ENCODE assay signal across 8 cellular contexts in the genomic region with DNA sequence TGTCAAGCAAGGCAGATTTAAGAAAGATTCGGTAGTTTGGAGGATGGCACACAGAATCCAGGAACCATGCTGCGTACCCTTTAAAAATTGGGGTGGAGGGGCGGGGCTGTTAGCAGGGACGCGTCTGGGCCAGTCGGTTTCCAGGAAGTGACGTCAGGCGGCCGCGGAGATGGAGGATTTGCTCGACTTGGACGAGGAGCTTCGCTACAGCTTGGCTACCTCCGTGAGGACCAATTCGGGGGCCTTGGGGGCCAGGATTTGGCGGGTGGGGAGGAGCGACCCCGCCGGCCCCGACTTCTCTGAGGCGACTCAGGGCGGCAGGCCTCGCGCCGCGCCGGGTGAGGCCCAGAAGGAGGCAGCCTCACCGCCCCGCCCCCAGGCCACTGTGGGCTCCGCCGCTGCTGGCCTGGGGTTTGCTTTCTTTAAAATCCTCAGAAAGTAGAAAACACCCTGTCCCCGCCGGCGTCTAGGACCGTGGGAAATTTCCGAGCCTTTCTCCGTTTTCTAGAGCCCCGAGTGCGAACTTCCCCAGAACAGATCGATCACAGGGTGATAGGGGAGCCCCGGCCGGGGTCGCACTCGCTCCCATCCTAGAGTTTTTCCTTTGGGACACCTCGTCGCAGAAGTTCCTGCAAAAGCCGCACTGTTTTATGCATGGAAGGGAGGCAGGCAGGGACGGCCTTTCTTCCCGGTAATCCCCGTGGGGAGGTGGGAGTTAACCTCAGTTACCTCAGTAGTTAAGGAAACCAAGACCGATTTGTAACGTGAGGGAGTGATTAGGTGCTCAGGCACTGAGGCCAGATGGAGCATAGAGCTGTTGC. TPM values are rescaled to one million over a fixed set of nuclear protein-coding genes. Genes with fewer than 3 reads are reported as not detected.
DNase-seq lines count a peak whose midpoint lies in the region; ATAC-seq, FAIRE-seq and TF ChIP-seq lines count a peak whose summit lies in the region.

A gene (plus strand): TSS at position 146 of the 821 bp plus-strand sequence. CDS start 24 bp downstream, at position 170.

- no peaks in the 10 kb centered on the region for H3K9me3 Mint-ChIP-seq in activated naive CD8-positive, alpha-beta T cell treated with anti-CD3 and anti-CD28 coated beads, Interleukin-2, amount 10 ng/mL, durations not matched to agents 7 days and 5 days

- 0 out of 2 replicates have a peak, but pooled peaks cover 2% of the 10 kb centered on the region for H3K79me2 ChIP-seq in HCT116 (ENCODE audit: insufficient read depth, low read length)
- H3K79me2 ChIP-seq in SU-DHL-6 (ENCODE audit: insufficient read depth, low read length): no peaks in the 10 kb centered on the region

- H3K9me2 ChIP-seq in HCT116 (ENCODE audit: insufficient read depth) (no peaks in the 10 kb centered on the region), SU-DHL-6 (replicated peaks; ENCODE audit: insufficient read depth, low read length) (no peaks in the 10 kb centered on the region)

- H3K27me3 ChIP-seq in HCT116 (ENCODE audit: insufficient read depth, low read length) (no peaks in the 10 kb centered on the region), SU-DHL-6 (ENCODE audit: low read length) (no peaks in the 10 kb centered on the region), pancreas (no peaks in the 10 kb centered on the region), thymus (ENCODE audit: control insufficient read depth, insufficient read depth) (peaks cover 2% of the 10 kb centered on the region)

- peaks cover 4% of the 10 kb centered on the region for H3K27me3 Mint-ChIP-seq in activated naive CD8-positive, alpha-beta T cell treated with anti-CD3 and anti-CD28 coated beads, Interleukin-2, amount 10 ng/mL, durations not matched to agents 7 days and 5 days

- H3K36me3 Mint-ChIP-seq in activated naive CD8-positive, alpha-beta T cell treated with anti-CD3 and anti-CD28 coated beads, Interleukin-2, amount 10 ng/mL, durations not matched to agents 7 days and 5 days: peaks cover 2% of the 10 kb centered on the region

- 0% methylated on average over 51 to 52 of the region's 52 CpGs for WGBS in pancreas, 2 donors
- under 1% methylated on average over 52 of the region's 52 CpGs for WGBS in thymus

- no peak for FAIRE-seq in pancreas (lab: Jason Lieb, UNC)

- TSS peak; percentile 55 for BruUV-seq in HCT116 (replicated peaks; lab: Mats Ljungman, UMichigan)

- RAD21 ChIA-PET in HCT116 (lab: Charles Lee; ENCODE audit: low non-redundant PET in 1 of 2, low total read pairs in 2 of 2, uncharacterized antibody in 2 of 2, unreplicated experiment in 2 of 2): interaction anchor here (0.6 to 0.7 kb wide), 2 partner anchors 65 to 390 kb away, joined by 3 to 4 read pairs; a partner anchor contains a TSS

- peak within 1 kb of the TSS; percentile 71 for H2AFZ ChIP-seq in HCT116 (ENCODE audit: low read depth, low read length, poor library complexity, severe bottlenecking)
- peak within 1 kb of the TSS; percentile 91 for H2AFZ ChIP-seq in SU-DHL-6 (ENCODE audit: low read depth, low read length, severe bottlenecking)

- no peaks in the 10 kb centered on the region for H4K20me1 ChIP-seq in HCT116 (ENCODE audit: insufficient read depth)
- no peaks in the 10 kb centered on the region for H4K20me1 ChIP-seq in SU-DHL-6 (ENCODE audit: low read depth, low read length)

- H3K4me3 ChIP-seq in HCT116 (replicated peaks in 1 of 2; ENCODE audit: low read depth in 1 of 2, low read length in 2 of 2) (peak within 1 kb of the TSS; percentile 75 to 95), SU-DHL-6 (ENCODE audit: insufficient read depth, low read length, poor library complexity, severe bottlenecking) (peak within 1 kb of the TSS; percentile 70), pancreas (peak within 1 kb of the TSS; percentile 82 to 95 (median 92)), thymus (ENCODE audit: low read length) (peak within 1 kb of the TSS; percentile 55)

- intact Hi-C loops in HCT116 (cut with micrococcal nuclease) (loop anchor here (5.0 kb wide), 2 partner anchors 401 to 661 kb away; no protein-coding TSS in a partner anchor), Right ventricle myocardium inferior (cut with DNase I) (loop anchor here (1.0 to 10.0 kb wide), 2 partner anchors 275 to 411 kb away; a partner anchor contains a TSS), pancreas (cut with DNase I) (no loop called here)

- TF ChIP-seq CTCF in HCT116 (IDR thresholded peaks at IDR 0.05 in 2 of 3, conservative IDR thresholded peaks at IDR 0.05 in 1 of 3; ENCODE audit: borderline replicate concordance in 1 of 3, insufficient read depth in 1 of 3, low read depth in 2 of 3, low read length in 2 of 3): no peak
- no peak for TF ChIP-seq CTCF in SU-DHL-6 (IDR thresholded peaks at IDR 0.05; ENCODE audit: insufficient read depth, low read length, poor library complexity, severe bottlenecking)
- no peak for TF ChIP-seq CTCF in pancreas (IDR thresholded peaks at IDR 0.05)

- H3K9me3 ChIP-seq in HCT116 (ENCODE audit: control insufficient read depth in 1 of 2, insufficient read depth in 1 of 2, low read depth in 1 of 2, low read length in 2 of 2) (no peaks in the 10 kb centered on the region), SU-DHL-6 (ENCODE audit: insufficient read depth, low read length) (no peaks in the 10 kb centered on the region), pancreas (no peaks in the 10 kb centered on the region), thymus (ENCODE audit: control insufficient read depth) (no peaks in the 10 kb centered on the region)

- peak within 1 kb of the TSS; percentile 83 for H3K4me3 Mint-ChIP-seq in activated naive CD8-positive, alpha-beta T cell treated with anti-CD3 and anti-CD28 coated beads, Interleukin-2, amount 10 ng/mL, durations not matched to agents 7 days and 5 days

- H3K27ac Mint-ChIP-seq in activated naive CD8-positive, alpha-beta T cell treated with anti-CD3 and anti-CD28 coated beads, Interleukin-2, amount 10 ng/mL, durations not matched to agents 7 days and 5 days: peak within 1 kb of the TSS; percentile 39

- peak within 1 kb of the TSS; percentile 94 for H3K4me2 ChIP-seq in HCT116 (ENCODE audit: low read length)
- peak within 1 kb of the TSS; percentile 88 for H3K4me2 ChIP-seq in SU-DHL-6 (ENCODE audit: low read depth, low read length, poor library complexity, severe bottlenecking)

- H3K9ac ChIP-seq in HCT116 (ENCODE audit: low read length) (peak within 1 kb of the TSS; percentile 78), SU-DHL-6 (ENCODE audit: low read length) (peak within 1 kb of the TSS; percentile 61)

- peak within 1 kb of the TSS; percentile 39; the same call in 1 of the 2 replicates for H3K27ac ChIP-seq in HCT116 (ENCODE audit: low read depth, low read length)
- no peak within 1 kb of the TSS for H3K27ac ChIP-seq in SU-DHL-6 (ENCODE audit: low read depth, low read length)
- peak within 1 kb of the TSS; percentile 43 to 75 (median 60) for H3K27ac ChIP-seq in pancreas
- H3K27ac ChIP-seq in thymus (ENCODE audit: low read depth): no peak within 1 kb of the TSS

- TF ChIP-seq POLR2A in HCT116 (IDR thresholded peaks at IDR 0.05; ENCODE audit: borderline replicate concordance, extremely low read depth, insufficient read depth, insufficient read length): no peak

- CTCF ChIA-PET in HCT116 (lab: Charles Lee): interaction anchor here (0.8 to 7.2 kb wide), 4 partner anchors 9 to 276 kb away, joined by 3 to 176 read pairs (median 4); no protein-coding TSS in a partner anchor

- H3K36me3 ChIP-seq in HCT116 (ENCODE audit: control insufficient read depth in 1 of 2, insufficient read depth in 2 of 2, low read length in 2 of 2) (peaks cover 0 to 5% of the 10 kb centered on the region in 2 experiments; a peak in 2 of 4 replicates), SU-DHL-6 (ENCODE audit: low read length) (no peaks in the 10 kb centered on the region), pancreas (no peaks in the 10 kb centered on the region), thymus (ENCODE audit: control insufficient read depth, insufficient read depth) (no peaks in the 10 kb centered on the region)

- peak; percentile 46 for DNase-seq in GDM1 (lab: John Stamatoyannopoulos, UW)
- peak; percentile 60 for DNase-seq in HCT116 (ENCODE audit: low read depth, low spot score)
- DNase-seq in MV-4-11 (lab: John Stamatoyannopoulos, UW): peak; percentile 63
- peak; percentile 89 for DNase-seq in activated naive CD8-positive, alpha-beta T cell treated with anti-CD3 and anti-CD28 coated beads, Interleukin-2, amount 10 ng/mL, durations not matched to agents 7 days and 5 days
- DNase-seq in Right ventricle myocardium inferior (ENCODE audit: missing footprints): peak; percentile 97
- DNase-seq in pancreas: peak; percentile 84 to 93 (median 90)

- peaks cover 20% of the 10 kb centered on the region for H3K4me1 Mint-ChIP-seq in activated naive CD8-positive, alpha-beta T cell treated with anti-CD3 and anti-CD28 coated beads, Interleukin-2, amount 10 ng/mL, durations not matched to agents 7 days and 5 days

- POLR2A ChIA-PET in HCT116 (lab: Charles Lee): interaction anchor here (0.7 kb wide), 1 partner anchor 259 kb away, joined by 3 read pairs; no protein-coding TSS in a partner anchor
- POLR2A ChIA-PET in activated naive CD8-positive, alpha-beta T cell treated with anti-CD3 and anti-CD28 coated beads, Interleukin-2, amount 10 ng/mL, durations not matched to agents 7 days and 5 days (lab: Charles Lee): no interaction called here

- H3F3A ChIP-seq in SU-DHL-6 (ENCODE audit: insufficient read depth): no peaks in the 10 kb centered on the region

- ATAC-seq in HCT116 (peak; percentile 75), Right ventricle myocardium inferior (peak; percentile 50), pancreas (peak; percentile 44 to 68 (median 61))
- peak; percentile 59 for ATAC-seq in activated naive CD8-positive, alpha-beta T cell treated with anti-CD3 and anti-CD28 coated beads, Interleukin-2, amount 10 ng/mL, durations not matched to agents 7 days and 5 days (ENCODE audit: low read depth)

- H3K4me1 ChIP-seq in HCT116 (ENCODE audit: control insufficient read depth in 1 of 2, insufficient read depth in 2 of 2, low read length in 2 of 2) (peaks cover 12 to 27% of the 10 kb centered on the region in 2 experiments), pancreas (peaks cover 15 to 24% (median 22%) of the 10 kb centered on the region in 3 donors), thymus (ENCODE audit: control insufficient read depth, insufficient read depth, low read length) (peaks cover 8% of the 10 kb centered on the region)

- no peak for TF ChIP-seq RAD21 in HCT116 (IDR thresholded peaks at IDR 0.05; ENCODE audit: low read depth)

TF ChIP-seq in HCT116, 20 proteins besides CTCF, POLR2A, EP300 and RAD21 (continues in another document):
- TF ChIP-seq JUND (IDR thresholded peaks at IDR 0.05) (no peak), SRF (IDR thresholded peaks at IDR 0.05; ENCODE audit: low read depth) (no peak), CBX3 (IDR thresholded peaks at IDR 0.05; ENCODE audit: low read depth) (no peak), ELF1 (IDR thresholded peaks at IDR 0.05; ENCODE audit: borderline replicate concordance, low read depth) (no peak; the same call in 1 of the 2 replicates)

RNA-seq across cellular contexts. Expression of the gene that starts here (rescaled TPM):
- total RNA-seq in HCT116 (2021; ENCODE audit: unreplicated experiment) (24.2 TPM), Right ventricle myocardium inferior (30.4 TPM), pancreas (10 to 100 TPM; 11.4 to 19.3 (median 14.2) TPM)
- polyA plus RNA-seq in HCT116 (2012): 29.0 and 33.9 TPM in 2 replicates
- 1 to 10 TPM; 8.0 to 8.2 TPM for total RNA-seq in activated naive CD8-positive, alpha-beta T cell treated with anti-CD3 and anti-CD28 coated beads, Interleukin-2, amount 10 ng/mL, durations not matched to agents 7 days and 5 days
- polyA plus RNA-seq in pancreas (10 to 100 TPM; 43.2 to 46.3 TPM), thymus (47.2 TPM)

Comparison
In these comparisons a context has a peak if more than half of its experiments do, and no peak if none do; other contexts are left out.
1. DNase-seq: peak in every context shown above with its lines; median percentile 97 in Right ventricle myocardium inferior; 90 in pancreas; 89 in activated naive CD8-positive, alpha-beta T cell treated with anti-CD3 and anti-CD28 coated beads, Interleukin-2, amount 10 ng/mL, durations not matched to agents 7 days and 5 days; 63 in MV-4-11; 60 in HCT116; 46 in GDM1.
2. H3K27ac ChIP-seq: peak in HCT116 (single experiment) and pancreas (4 of 4); none in SU-DHL-6 (single experiment) and thymus (single experiment).
3. intact Hi-C loops: an anchor here in HCT116 (5.0 kb wide) and Right ventricle myocardium inferior (1.0 to 10.0 kb wide); none called in pancreas.
4. Peak in every context shown above with its lines, with median percentiles within 50 percentile points of each other: ATAC-seq and H3K4me3 ChIP-seq.